In genomic region chr6:72944660-72945059, GRCh38 we compare ENCODE assay signal across 22 cellular contexts.
DNase-seq lines count a peak whose midpoint lies in the region; ATAC-seq and FAIRE-seq lines count a peak whose summit lies in the region.
"Had no signal": no experiment of that assay in that cellular context is flagged by ENCODE, and none has a peak within 500 bp of the region (broad histone marks: within the 10 kb centered on the region; RNA-seq: fewer than 3 reads in every experiment).

No MANE protein-coding gene starts in this region.

- H3K36me3 ChIP-seq in adipocyte (ENCODE audit: control insufficient read depth, insufficient read depth, low read length, severe bottlenecking) (no peaks in the 10 kb centered on the region), skeletal muscle tissue (ENCODE audit: control insufficient read depth in 3 of 3, insufficient read depth in 3 of 3, low read length in 3 of 3) (no peaks in the 10 kb centered on the region)
- H3K36me3 ChIP-seq: BLaER1 had no signal

- H3K9me3 ChIP-seq in adipocyte (ENCODE audit: control insufficient read depth, low read length): no peaks in the 10 kb centered on the region
- H3K9me3 ChIP-seq in skeletal muscle tissue (ENCODE audit: control insufficient read depth in 3 of 3, low read length in 3 of 3): no peaks in the 10 kb centered on the region
- H3K9me3 ChIP-seq: BLaER1, SK-N-SH had no signal

- peaks cover 13% of the 10 kb centered on the region for H3K4me1 ChIP-seq in adipocyte (ENCODE audit: control insufficient read depth, insufficient read depth, low read length)
- H3K4me1 ChIP-seq in skeletal muscle tissue (ENCODE audit: control insufficient read depth in 3 of 3, insufficient read depth in 3 of 3, low read length in 3 of 3): peaks cover 4 to 12% (median 5%) of the 10 kb centered on the region in 3 donors
- H3K4me1 ChIP-seq: BLaER1 had no signal

- FAIRE-seq in GM19239 (lab: Jason Lieb, UNC): peak; percentile 31
- FAIRE-seq: GM12892, H1 had no signal

- no peaks in the 10 kb centered on the region for H3K27me3 ChIP-seq in adipocyte (replicated peaks; ENCODE audit: control insufficient read depth, insufficient read depth, low read length)
- no peaks in the 10 kb centered on the region for H3K27me3 ChIP-seq in skeletal muscle tissue (ENCODE audit: control insufficient read depth in 3 of 3, insufficient read depth in 3 of 3, low read length in 3 of 3)
- H3K27me3 ChIP-seq: BLaER1 had no signal

- H3K27ac ChIP-seq in skeletal muscle tissue (ENCODE audit: low read depth, low read length): peak overlapping the region; percentile 71
- H3K27ac ChIP-seq: BLaER1, PC-9, RWPE1 had no signal

- no peak overlapping the region for H3K4me3 ChIP-seq in adipocyte (ENCODE audit: low read length)
- H3K4me3 ChIP-seq in skeletal muscle tissue (ENCODE audit: low read length in 3 of 3): no peak overlapping the region
- H3K4me3 ChIP-seq: BLaER1, PC-9 had no signal

- ATAC-seq in esophagus mucosa (no peak), GM21723 (IDR thresholded peaks at IDR 0.05; ENCODE audit: unreplicated experiment) (no peak)

- DNase-seq in GM19239 (ENCODE audit: insufficient read length, low spot score) (no peak), adipocyte (ENCODE audit: low read depth) (peak; percentile 55), iris pigment epithelial cell (ENCODE audit: low read depth) (peak; percentile 38), NCI-H1048 (lab: John Stamatoyannopoulos, UW) (no peak)
- no peak for DNase-seq in stimulated activated naive CD4-positive, alpha-beta T cell treated with Interleukin-2 at 50 U/mL for 16 hours (lab: John Stamatoyannopoulos, UW)
- DNase-seq: CD4-positive, alpha-beta T cell; COR-L47; DMS79; KG1; NCI-H1694 treated with DMSO at 0.1 percent for 48 hours; NCI-H2107; NCI-H510A; PC-9; SHP77 treated with DMSO at 0.1 percent for 48 hours; SK-N-SH had no signal

- H3K9ac ChIP-seq in adipocyte (ENCODE audit: low read length): no peak overlapping the region
- H3K9ac ChIP-seq in skeletal muscle tissue (ENCODE audit: low read depth in 1 of 3, low read length in 3 of 3): peak overlapping the region in 2 of 3 donors; percentile 10 to 16
- H3K9ac ChIP-seq: BLaER1, SK-N-SH had no signal

Comparison
In these comparisons a context has a peak if more than half of its experiments do, and no peak if none do; other contexts are left out.
1. DNase-seq: peak in adipocyte (single experiment) and iris pigment epithelial cell (single experiment); none in GM19239 (single experiment), stimulated activated naive CD4-positive, alpha-beta T cell treated with Interleukin-2 at 50 U/mL for 16 hours (single experiment) and NCI-H1048 (single experiment).